In genomic region chr1:45009956-45010854, GRCh38 we compare ENCODE assay signal across 8 cellular contexts. TPM values are rescaled to one million over a fixed set of nuclear protein-coding genes. Genes with fewer than 3 reads are reported as not detected.
DNase-seq lines count a peak whose midpoint lies in the region; ATAC-seq, FAIRE-seq and TF ChIP-seq lines count a peak whose summit lies in the region.

No MANE protein-coding gene starts in this region.

- no peak for TF ChIP-seq EP300 in H1 (IDR thresholded peaks at IDR 0.05; ENCODE audit: borderline replicate concordance in 1 of 2, low read depth in 2 of 2, low read length in 2 of 2)

- H2BK20ac ChIP-seq in H1 (ENCODE audit: low read length) = no peak overlapping the region

- no peak overlapping the region for H3K23ac ChIP-seq in H1 (ENCODE audit: insufficient read length)

- H3K27ac ChIP-seq in BLaER1 treated with 17β-estradiol and CSF1 and Interleukin-3, amounts not matched to agents 10 nM and 100 nM = peak overlapping the region; percentile 21 to 78 (median 72); a peak in 20 of 22 replicates
- H3K27ac ChIP-seq in H1 (ENCODE audit: low read depth, low read length) = no peak overlapping the region
- H3K27ac ChIP-seq in vagina = peak overlapping the region; percentile 73

- no peak overlapping the region for H2AFZ ChIP-seq in H1 (ENCODE audit: low read length)

- H4K20me1 ChIP-seq in BLaER1 treated with 17β-estradiol and CSF1 and Interleukin-3, amounts not matched to agents 10 nM and 100 nM = peaks cover 0 to 22% (median 9%) of the 10 kb centered on the region in 11 experiments; a peak in 9 of 22 replicates
- peaks cover 0 to 7% of the 10 kb centered on the region in 2 experiments for H4K20me1 ChIP-seq in H1 (replicated peaks in 1 of 2; ENCODE audit: control insufficient read depth in 1 of 2, insufficient read depth in 2 of 2, low read length in 2 of 2)

- no peaks in the 10 kb centered on the region for H3K9me3 ChIP-seq in BLaER1 treated with 17β-estradiol and CSF1 and Interleukin-3, amounts not matched to agents 10 nM and 100 nM (replicated peaks in 1 of 11)
- no peaks in the 10 kb centered on the region for H3K9me3 ChIP-seq in H1 (ENCODE audit: insufficient read depth in 2 of 2, low read depth in 1 of 2, low read length in 1 of 2)
- H3K9me3 ChIP-seq in mucosa of stomach (ENCODE audit: control insufficient read depth, low read length) = no peaks in the 10 kb centered on the region
- H3K9me3 ChIP-seq in vagina = no peaks in the 10 kb centered on the region

- peaks cover 46 to 63% (median 50%) of the 10 kb centered on the region in 11 experiments for H3K36me3 ChIP-seq in BLaER1 treated with 17β-estradiol and CSF1 and Interleukin-3, amounts not matched to agents 10 nM and 100 nM
- H3K36me3 ChIP-seq in H1 (ENCODE audit: control insufficient read depth in 2 of 4, insufficient read depth in 4 of 4, low read length in 3 of 4) (peaks cover 5 to 19% (median 9%) of the 10 kb centered on the region in 4 experiments; a peak in 6 of 8 replicates), mucosa of stomach (ENCODE audit: control insufficient read depth, insufficient read depth, low read length) (peaks cover 41% of the 10 kb centered on the region), vagina (peaks cover 0 to 44% of the 10 kb centered on the region in 2 donors)

- no peak overlapping the region for H2BK12ac ChIP-seq in H1 (ENCODE audit: low read depth, low read length)

- no peaks in the 10 kb centered on the region; a peak in 1 of 4 replicates for H3K79me2 ChIP-seq in H1 (ENCODE audit: control insufficient read depth in 1 of 2, insufficient read depth in 2 of 2, low read length in 2 of 2)

- no peaks in the 10 kb centered on the region for H3K79me1 ChIP-seq in H1 (ENCODE audit: low read depth, low read length)

- WGBS in H1 (ENCODE audit: extremely low coverage in 1 of 2, insufficient coverage in 1 of 2, insufficient read length in 1 of 2, insufficient replicate concordance in 2 of 2, low coverage in 1 of 2, low lambda C conversion rate in 2 of 2, missing lambda C conversion rate in 1 of 2), 2 experiments = 31% methylated on average over 41 of the region's 41 CpGs; no CpG with 5 or more reads in 1 of the 2 experiments

- no peak overlapping the region for H3K4ac ChIP-seq in H1 (replicated peaks; ENCODE audit: insufficient read length, low read depth, low read length)

- H3K4me1 ChIP-seq in BLaER1 treated with 17β-estradiol and CSF1 and Interleukin-3, amounts not matched to agents 10 nM and 100 nM = peaks cover 30 to 43% (median 35%) of the 10 kb centered on the region in 10 experiments
- H3K4me1 ChIP-seq in H1 (replicated peaks in 1 of 4; ENCODE audit: control insufficient read depth in 3 of 4, insufficient read depth in 4 of 4, low read length in 3 of 4) = peaks cover 5 to 10% (median 6%) of the 10 kb centered on the region in 4 experiments; a peak in 6 of 7 replicates
- peaks cover 31% of the 10 kb centered on the region for H3K4me1 ChIP-seq in mucosa of stomach (ENCODE audit: control insufficient read depth, insufficient read depth, low read length)
- H3K4me1 ChIP-seq in vagina = peaks cover 46% of the 10 kb centered on the region

- no peak; a peak in 1 of 4 replicates for TF ChIP-seq RAD21 in H1 (IDR thresholded peaks at IDR 0.05 in 1 of 2, conservative IDR thresholded peaks at IDR 0.05 in 1 of 2; ENCODE audit: low read depth in 2 of 2, low read length in 2 of 2)

- peaks cover 28% of the 10 kb centered on the region for H3K4me1 Mint-ChIP-seq in T-helper 1 cell treated with Interleukin-12 subunit alpha and Interleukin-12 subunit beta and Interleukin-4 antibody, amounts not matched to agents 30 μg/mL and 1 μg/mL, for 36 hours (ENCODE audit: low read depth)

- H2AK5ac ChIP-seq in H1 (ENCODE audit: low read depth, low read length) = no peak overlapping the region

- CTCF ChIA-PET in H1 (lab: Charles Lee; ENCODE audit: partially characterized antibody) = interaction anchor here (0.6 to 15.4 kb wide), 22 partner anchors 9 to 482 kb away, joined by 3 to 424 read pairs (median 4); partner anchors contain the start of genes PLK3 and TESK2

- H4K8ac ChIP-seq in H1 (ENCODE audit: extremely low read depth, insufficient read depth, low read length) = no peak overlapping the region

- H4K5ac ChIP-seq in H1 (ENCODE audit: insufficient read length, low read depth, low read length) = no peak overlapping the region

- no peak for ATAC-seq in HG03457 (IDR thresholded peaks at IDR 0.05; ENCODE audit: unreplicated experiment)

- H3K4me3 ChIP-seq in BLaER1 treated with 17β-estradiol and CSF1 and Interleukin-3, amounts not matched to agents 10 nM and 100 nM = peak overlapping the region; percentile 73 to 99 (median 94)
- H3K4me3 ChIP-seq in H1 (ENCODE audit: extremely low read depth in 1 of 4, insufficient read depth in 2 of 4, low read depth in 3 of 4, low read length in 4 of 4) (peak overlapping the region; percentile 63 to 89 (median 79)), mucosa of stomach (ENCODE audit: low read length) (peak overlapping the region; percentile 70), vagina (peak overlapping the region; percentile 76 to 99)

- no peaks in the 10 kb centered on the region for H3K9me3 Mint-ChIP-seq in T-helper 1 cell treated with Interleukin-12 subunit alpha and Interleukin-12 subunit beta and Interleukin-4 antibody, amounts not matched to agents 30 μg/mL and 1 μg/mL, for 36 hours

- peak overlapping the region; percentile 56 for H3K27ac Mint-ChIP-seq in T-helper 1 cell treated with Interleukin-12 subunit alpha and Interleukin-12 subunit beta and Interleukin-4 antibody, amounts not matched to agents 30 μg/mL and 1 μg/mL, for 36 hours

- H2BK15ac ChIP-seq in H1 (ENCODE audit: low read length) = no peak overlapping the region

- TF ChIP-seq POLR2A in H1 (IDR thresholded peaks at IDR 0.05; ENCODE audit: control extremely low read depth in 1 of 2, low read depth in 2 of 2, low read length in 2 of 2) (no peak), vagina (IDR thresholded peaks at IDR 0.05) (no peak)

- no peak overlapping the region for H3K14ac ChIP-seq in H1 (ENCODE audit: insufficient read length)

- H3K9ac ChIP-seq in BLaER1 treated with 17β-estradiol and CSF1 and Interleukin-3, amounts not matched to agents 10 nM and 100 nM = peak overlapping the region; percentile 76 to 88 (median 85)
- H3K9ac ChIP-seq in H1 (replicated peaks in 1 of 4; ENCODE audit: extremely low read depth in 1 of 4, low read depth in 3 of 4, low read length in 3 of 4) = peak overlapping the region in 1 of 4 experiments; percentile 8; a peak in 1 of 7 replicates
- H3K9ac ChIP-seq in mucosa of stomach (ENCODE audit: low read length) = peak overlapping the region; percentile 78

- intact Hi-C loops in vagina (cut with DNase I) = loop anchor here (5.0 to 10.0 kb wide), 3 partner anchors 175 to 555 kb away; partner anchors contain the start of gene TESK2

- H3K18ac ChIP-seq in H1 (ENCODE audit: extremely low read depth, low read length) = no peak overlapping the region

- DNase-seq in HPDE6-E6E7 (ENCODE audit: extremely low spot score) (peak; percentile 54), H1 (ENCODE audit: low read depth in 1 of 2, low spot score in 2 of 2) (peak in 1 of 2 experiments; percentile 52), vagina (ENCODE audit: extremely low spot score in 2 of 2) (no peak), A172 (ENCODE audit: low spot score) (no peak)

- H2BK120ac ChIP-seq in H1 (replicated peaks; ENCODE audit: low read depth, low read length) = no peak overlapping the region

- TF ChIP-seq CTCF in H1 (IDR thresholded peaks at IDR 0.05; ENCODE audit: control extremely low read depth in 1 of 3, insufficient read depth in 1 of 3, low read depth in 1 of 3, low read length in 3 of 3) (no peak), vagina (IDR thresholded peaks at IDR 0.05) (no peak)

- H4K91ac ChIP-seq in H1 (replicated peaks; ENCODE audit: insufficient read length, low read length) = no peak overlapping the region

- no peaks in the 10 kb centered on the region for H3K27me3 Mint-ChIP-seq in T-helper 1 cell treated with Interleukin-12 subunit alpha and Interleukin-12 subunit beta and Interleukin-4 antibody, amounts not matched to agents 30 μg/mL and 1 μg/mL, for 36 hours (ENCODE audit: low read depth)

- peak overlapping the region; percentile 86 for H3K4me3 Mint-ChIP-seq in T-helper 1 cell treated with Interleukin-12 subunit alpha and Interleukin-12 subunit beta and Interleukin-4 antibody, amounts not matched to agents 30 μg/mL and 1 μg/mL, for 36 hours

- POLR2A ChIA-PET in H1 (lab: Charles Lee; ENCODE audit: partially characterized antibody) = interaction anchor here (0.5 to 3.8 kb wide), 24 partner anchors 8 to 511 kb away, joined by 3 to 31 read pairs (median 4); partner anchors contain the start of genes ARMH1, HPDL, MUTYH and PRDX1

- peaks cover 10% of the 10 kb centered on the region for H3K23me2 ChIP-seq in H1 (ENCODE audit: low read depth, low read length)

- no peak overlapping the region for H3K56ac ChIP-seq in H1 (replicated peaks; ENCODE audit: insufficient read length, low read depth, low read length)

- FAIRE-seq in H1 (lab: Jason Lieb, UNC) = no peak

- no peak overlapping the region for H2BK5ac ChIP-seq in H1 (ENCODE audit: low read depth, low read length)

- H3K36me3 Mint-ChIP-seq in T-helper 1 cell treated with Interleukin-12 subunit alpha and Interleukin-12 subunit beta and Interleukin-4 antibody, amounts not matched to agents 30 μg/mL and 1 μg/mL, for 36 hours (ENCODE audit: low read depth) = peaks cover 21% of the 10 kb centered on the region

- H3K4me2 ChIP-seq in BLaER1 treated with 17β-estradiol and CSF1 and Interleukin-3, amounts not matched to agents 10 nM and 100 nM = peak overlapping the region; percentile 91 to 99 (median 97)
- H3K4me2 ChIP-seq in H1 (ENCODE audit: insufficient read depth in 1 of 2, low read depth in 2 of 2, low read length in 2 of 2) = peak overlapping the region; percentile 83 to 97

- H3K27me3 ChIP-seq in BLaER1 treated with 17β-estradiol and CSF1 and Interleukin-3, amounts not matched to agents 10 nM and 100 nM = no peaks in the 10 kb centered on the region
- H3K27me3 ChIP-seq in H1 (replicated peaks in 1 of 4; ENCODE audit: control insufficient read depth in 3 of 4, extremely low read depth in 1 of 4, insufficient read depth in 3 of 4, low read length in 3 of 4) (no peaks in the 10 kb centered on the region), mucosa of stomach (ENCODE audit: control insufficient read depth, insufficient read depth, low read length) (no peaks in the 10 kb centered on the region), vagina (no peaks in the 10 kb centered on the region)

RNA-seq across cellular contexts. Expression of gene HECTD3, which starts 0.9 kb away (rescaled TPM):
- total RNA-seq in H1 (2021; fragmentation: NEBNext Ultra II Directional; extraction: Animal tissue kit (Norgen Biotek cat#: 25700)) = 31.1 and 32.9 TPM in 2 replicates
- polyA plus RNA-seq in H1 (2011; rRNA removed) = 51.6 and 52.7 TPM in 2 replicates
- polyA plus RNA-seq in H1 (2011; cell fraction: cytosol; rRNA removed) = 36.1 TPM
- 54.0 TPM for polyA plus RNA-seq in H1 (2011; cell fraction: nucleus; rRNA removed)
- polyA plus RNA-seq in H1 (2012, experiment 1 of 2) = 31.5 to 38.4 TPM (median 36.8 TPM) in 4 replicates
- 40.8 TPM for polyA plus RNA-seq in H1 (2012, experiment 2 of 2)
- 23.2 TPM for polyA plus RNA-seq in H1 (2013, experiment 1 of 2)
- polyA plus RNA-seq in H1 (2013, experiment 2 of 2) = 22.1 TPM
- 48.2 and 48.8 TPM in 2 replicates for polyA minus RNA-seq in H1 (2011; rRNA and poly(A)+ RNA removed)
- polyA minus RNA-seq in H1 (2011; cell fraction: cytosol; rRNA and poly(A)+ RNA removed) = 21.4 TPM
- polyA minus RNA-seq in H1 (2011; cell fraction: nucleus; rRNA and poly(A)+ RNA removed) = 14.6 TPM
- total RNA-seq in vagina = 29.7 TPM
- total RNA-seq in A172 (2014; rRNA removed; shearing (Covaris generic)) = 20.5 and 28.4 TPM in 2 replicates

RNA-seq across cellular contexts. Expression of gene UROD, which starts 1.8 kb away (rescaled TPM):
- 86.6 TPM in 2 replicates for total RNA-seq in H1 (2021; fragmentation: NEBNext Ultra II Directional; extraction: Animal tissue kit (Norgen Biotek cat#: 25700))
- 210 and 220 TPM in 2 replicates for polyA plus RNA-seq in H1 (2011; rRNA removed)
- 197 TPM for polyA plus RNA-seq in H1 (2011; cell fraction: cytosol; rRNA removed)
- polyA plus RNA-seq in H1 (2011; cell fraction: nucleus; rRNA removed) = 231 TPM
- 81.1 to 107 TPM (median 105 TPM) in 4 replicates for polyA plus RNA-seq in H1 (2012, experiment 1 of 2)
- polyA plus RNA-seq in H1 (2012, experiment 2 of 2) = 151 TPM
- polyA plus RNA-seq in H1 (2013, experiment 1 of 2) = 73.5 TPM
- polyA plus RNA-seq in H1 (2013, experiment 2 of 2) = 69.4 TPM
- polyA minus RNA-seq in H1 (2011; rRNA and poly(A)+ RNA removed) = 111 and 119 TPM in 2 replicates
- polyA minus RNA-seq in H1 (2011; cell fraction: cytosol; rRNA and poly(A)+ RNA removed) = 44.8 TPM
- 58.1 TPM for polyA minus RNA-seq in H1 (2011; cell fraction: nucleus; rRNA and poly(A)+ RNA removed)
- total RNA-seq in vagina = 65.6 TPM
- total RNA-seq in A172 (2014; rRNA removed; shearing (Covaris generic)) = 121 and 123 TPM in 2 replicates

RNA-seq across cellular contexts. Expression of gene EIF2B3, which starts 23.8 kb away (rescaled TPM):
- total RNA-seq in H1 (2021; fragmentation: NEBNext Ultra II Directional; extraction: Animal tissue kit (Norgen Biotek cat#: 25700)) = 31.2 and 34.5 TPM in 2 replicates
- 11.9 and 19.1 TPM in 2 replicates for polyA plus RNA-seq in H1 (2011; rRNA removed)
- polyA plus RNA-seq in H1 (2011; cell fraction: cytosol; rRNA removed) = 28.2 TPM
- 7.4 TPM for polyA plus RNA-seq in H1 (2011; cell fraction: nucleus; rRNA removed)
- polyA plus RNA-seq in H1 (2012, experiment 1 of 2) = 27.6 to 34.4 TPM (median 29.1 TPM) in 4 replicates
- polyA plus RNA-seq in H1 (2012, experiment 2 of 2) = 4.4 TPM
- polyA plus RNA-seq in H1 (2013, experiment 1 of 2) = 24.1 TPM
- 24.9 TPM for polyA plus RNA-seq in H1 (2013, experiment 2 of 2)
- polyA minus RNA-seq in H1 (2011; rRNA and poly(A)+ RNA removed) = 24.6 and 30.0 TPM in 2 replicates
- 13.4 TPM for polyA minus RNA-seq in H1 (2011; cell fraction: cytosol; rRNA and poly(A)+ RNA removed)
- polyA minus RNA-seq in H1 (2011; cell fraction: nucleus; rRNA and poly(A)+ RNA removed) = 28.6 TPM
- 25.0 TPM for total RNA-seq in vagina
- total RNA-seq in A172 (2014; rRNA removed; shearing (Covaris generic)) = 44.8 and 56.7 TPM in 2 replicates
